Comparison of ENCODE assay signal across 14 cellular contexts in genomic region chr6:85049282-85049681, GRCh38.
A peak's percentile ranks its signal among the peaks of the same experiment; 100 is the strongest.
DNase-seq lines count a peak whose midpoint lies in the region; ATAC-seq, FAIRE-seq and TF ChIP-seq lines count a peak whose summit lies in the region.
"Had no signal": no experiment of that assay in that cellular context is flagged by ENCODE, and none has a peak within 500 bp of the region (broad histone marks: within the 10 kb centered on the region; RNA-seq: fewer than 3 reads in every experiment).

No MANE protein-coding gene starts in this region.

- no peaks in the 10 kb centered on the region for H3K36me3 ChIP-seq in PC-3 (ENCODE audit: low read depth, low read length)
- H3K36me3 ChIP-seq in bronchial epithelial cell (ENCODE audit: control insufficient read depth, insufficient read depth, low read length) = no peaks in the 10 kb centered on the region
- no peaks in the 10 kb centered on the region for H3K36me3 ChIP-seq in CD4-positive, alpha-beta memory T cell (ENCODE audit: insufficient read depth, low read length)

- no peak overlapping the region for H3K4me3 Mint-ChIP-seq in CD4-positive, alpha-beta memory T cell
- H3K4me3 Mint-ChIP-seq: CD14-positive monocyte; CD8-positive, alpha-beta memory T cell; H9 had no signal

- no peaks in the 10 kb centered on the region for H3F3A ChIP-seq in PC-3 (ENCODE audit: low read length, unreplicated experiment)

- no peaks in the 10 kb centered on the region for H3K36me3 Mint-ChIP-seq in CD4-positive, alpha-beta memory T cell
- H3K36me3 Mint-ChIP-seq: CD14-positive monocyte; CD8-positive, alpha-beta memory T cell had no signal

- peaks cover 5% of the 10 kb centered on the region; the same call in 1 of the 2 replicates for H3K4me1 ChIP-seq in PC-3 (ENCODE audit: insufficient read depth, low read length)
- no peaks in the 10 kb centered on the region for H3K4me1 ChIP-seq in CD4-positive, alpha-beta memory T cell (ENCODE audit: insufficient read depth, low read length)
- H3K4me1 ChIP-seq: Caco-2 had no signal

- no peaks in the 10 kb centered on the region for H4K20me1 ChIP-seq in PC-3 (ENCODE audit: low read length)

- peaks cover 4% of the 10 kb centered on the region; the same call in 1 of the 2 replicates for H3K27me3 ChIP-seq in PC-3 (ENCODE audit: low read length)
- H3K27me3 ChIP-seq in bronchial epithelial cell (ENCODE audit: control insufficient read depth, insufficient read depth, low read length) = no peaks in the 10 kb centered on the region
- no peaks in the 10 kb centered on the region for H3K27me3 ChIP-seq in CD4-positive, alpha-beta memory T cell (ENCODE audit: insufficient read depth, low read length)

- H3K4me1 Mint-ChIP-seq in CD4-positive, alpha-beta memory T cell = no peaks in the 10 kb centered on the region
- H3K4me1 Mint-ChIP-seq: CD14-positive monocyte; CD8-positive, alpha-beta memory T cell had no signal

- TF ChIP-seq CTCF in PC-3 (conservative IDR thresholded peaks at IDR 0.05; ENCODE audit: low read depth, low read length) (no peak), bronchial epithelial cell (IDR thresholded peaks at IDR 0.05; ENCODE audit: insufficient read depth, low read length, severe bottlenecking) (no peak), epithelial cell of esophagus (IDR thresholded peaks at IDR 0.05; ENCODE audit: insufficient read depth, low read depth, low read length, missing control alignments) (no peak)

- no peak overlapping the region for H3K27ac Mint-ChIP-seq in CD4-positive, alpha-beta memory T cell
- H3K27ac Mint-ChIP-seq: CD14-positive monocyte; CD8-positive, alpha-beta memory T cell; H9 had no signal

- no TSS peak for BruUV-seq in PC-3 (replicated peaks; lab: Mats Ljungman, UMichigan)

- H3K4me2 ChIP-seq in PC-3 (ENCODE audit: low read length) = no peak overlapping the region

- no peak overlapping the region for H2AFZ ChIP-seq in PC-3 (ENCODE audit: low read length)
- H2AFZ ChIP-seq: GM23248 had no signal

- H3K9ac ChIP-seq in PC-3 (ENCODE audit: low read length) = no peak overlapping the region
- H3K9ac ChIP-seq: GM23248 had no signal

- H3K4me3 ChIP-seq in PC-3 (ENCODE audit: low read length) = no peak overlapping the region
- no peak overlapping the region for H3K4me3 ChIP-seq in bronchial epithelial cell (ENCODE audit: low read depth, low read length)
- no peak overlapping the region for H3K4me3 ChIP-seq in epithelial cell of esophagus (ENCODE audit: low read length)
- H3K4me3 ChIP-seq in CD4-positive, alpha-beta memory T cell (ENCODE audit: low read length in 2 of 2) = no peak overlapping the region
- H3K4me3 ChIP-seq: GM23248 had no signal

- no peaks in the 10 kb centered on the region for H3K79me2 ChIP-seq in PC-3 (ENCODE audit: low read length)

- peak; percentile 47 for DNase-seq in PC-3
- peak; percentile 21 for DNase-seq in bronchial epithelial cell (ENCODE audit: low read depth)
- DNase-seq in epithelial cell of esophagus (ENCODE audit: low read depth) = peak; percentile 11
- peak; percentile 3 for DNase-seq in smooth muscle cell of the brain vasculature (ENCODE audit: low read depth, low spot score)
- DNase-seq in ACHN = no peak
- no peak for DNase-seq in DMS53 (lab: John Stamatoyannopoulos, UW)
- no peak for DNase-seq in CD4-positive, alpha-beta memory T cell
- DNase-seq: Caco-2; CD8-positive, alpha-beta memory T cell; GM23248; H9; IMR-90 had no signal

- CTCF ChIA-PET in PC-3 (lab: Charles Lee) = no interaction called here
- CTCF ChIA-PET in CD4-positive, alpha-beta memory T cell (lab: Charles Lee; ENCODE audit: partially characterized antibody) = no interaction called here

- intact Hi-C loops in PC-3 (cut with micrococcal nuclease) = no loop called here
- intact Hi-C loops in CD4-positive, alpha-beta memory T cell (cut with micrococcal nuclease) = no loop called here

- H3K9me3 Mint-ChIP-seq in CD4-positive, alpha-beta memory T cell = peaks cover 0 to 12% (median 2%) of the 10 kb centered on the region in 8 donors
- H3K9me3 Mint-ChIP-seq: H9 had no signal

- FAIRE-seq in bronchial epithelial cell (lab: Jason Lieb, UNC) = no peak
- FAIRE-seq: A204.1 had no signal

- no peaks in the 10 kb centered on the region for H3K27me3 Mint-ChIP-seq in CD4-positive, alpha-beta memory T cell
- H3K27me3 Mint-ChIP-seq: CD8-positive, alpha-beta memory T cell had no signal

- ATAC-seq in PC-3 = no peak

- H3K9me2 ChIP-seq in PC-3 (replicated peaks; ENCODE audit: low read length) = no peaks in the 10 kb centered on the region

- POLR2A ChIA-PET in PC-3 (lab: Charles Lee; ENCODE audit: unreplicated experiment) = no interaction called here
- POLR2A ChIA-PET in CD4-positive, alpha-beta memory T cell (lab: Charles Lee; ENCODE audit: partially characterized antibody) = no interaction called here

- H3K27ac ChIP-seq in PC-3 (ENCODE audit: low read length) = no peak overlapping the region
- no peak overlapping the region for H3K27ac ChIP-seq in CD4-positive, alpha-beta memory T cell (ENCODE audit: low read depth, low read length)
- H3K27ac ChIP-seq: GM23248 had no signal

- no peaks in the 10 kb centered on the region for H3K9me3 ChIP-seq in PC-3 (ENCODE audit: low read length)
- no peaks in the 10 kb centered on the region for H3K9me3 ChIP-seq in CD4-positive, alpha-beta memory T cell (ENCODE audit: control insufficient read depth in 1 of 2, low read length in 2 of 2)
- H3K9me3 ChIP-seq: Caco-2 had no signal

- in situ Hi-C loops in ACHN (cut with HindIII; ENCODE audit: low pct_ligation_motif_present, low pct_unique_long_range_greater_than_20kb, low sequenced_read_pairs) = no loop called here

Comparison
In these comparisons a context has a peak if more than half of its experiments do, and no peak if none do; other contexts are left out.
1. DNase-seq: peak in PC-3 (single experiment), bronchial epithelial cell (single experiment), epithelial cell of esophagus (single experiment) and smooth muscle cell of the brain vasculature (single experiment); none in ACHN (single experiment), DMS53 (single experiment) and CD4-positive, alpha-beta memory T cell (0 of 5).